ENCODE assay signal across 1 cellular context in genomic region chr1:161235957-161236775, GRCh38.
A peak's percentile ranks its signal among the peaks of the same experiment; 100 is the strongest.
TF ChIP-seq lines count a peak whose summit lies in the region.

No MANE protein-coding gene starts in this region.

TF ChIP-seq in K562, 482 proteins besides CTCF, POLR2A, EP300 and RAD21:
- TF ChIP-seq PRDM10 (IDR thresholded peaks at IDR 0.05; ENCODE audit: partially characterized antibody), result peak; percentile 13
- no peak for TF ChIP-seq NCOR1 (IDR thresholded peaks at IDR 0.05)
- TF ChIP-seq ATF1 (CRISPR knock-in tag; IDR thresholded peaks at IDR 0.05), result no peak
- peak; percentile 81 for TF ChIP-seq ATF1 (tag; IDR thresholded peaks at IDR 0.05)
- TF ChIP-seq EGR1 (conservative IDR thresholded peaks at IDR 0.05), result no peak
- TF ChIP-seq NR4A1 (CRISPR knock-in tag; IDR thresholded peaks at IDR 0.05), result no peak
- no peak for TF ChIP-seq NR4A1 (tag; IDR thresholded peaks at IDR 0.05)
- TF ChIP-seq, protein P1, sequence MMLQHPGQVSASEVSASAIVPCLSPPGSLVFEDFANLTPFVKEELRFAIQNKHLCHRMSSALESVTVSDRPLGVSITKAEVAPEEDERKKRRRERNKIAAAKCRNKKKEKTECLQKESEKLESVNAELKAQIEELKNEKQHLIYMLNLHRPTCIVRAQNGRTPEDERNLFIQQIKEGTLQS (IDR thresholded peaks at IDR 0.05), result peak; percentile 51; the same call in 1 of the 2 replicates
- TF ChIP-seq, protein P1 (CRISPR knock-in tag; conservative IDR thresholded peaks at IDR 0.05), result no peak
- TF ChIP-seq RFX1 (IDR thresholded peaks at IDR 0.05), result peak; percentile 60; the same call in 1 of the 2 replicates
- peak; percentile 38; the same call in 1 of the 2 replicates for TF ChIP-seq USF2 (CRISPR knock-in tag; IDR thresholded peaks at IDR 0.05)
- TF ChIP-seq CREM (IDR thresholded peaks at IDR 0.05; ENCODE audit: low read depth), result peak; percentile 56
- TF ChIP-seq ATF7 (IDR thresholded peaks at IDR 0.05), result peak; percentile 65
